In the genomic region with DNA sequence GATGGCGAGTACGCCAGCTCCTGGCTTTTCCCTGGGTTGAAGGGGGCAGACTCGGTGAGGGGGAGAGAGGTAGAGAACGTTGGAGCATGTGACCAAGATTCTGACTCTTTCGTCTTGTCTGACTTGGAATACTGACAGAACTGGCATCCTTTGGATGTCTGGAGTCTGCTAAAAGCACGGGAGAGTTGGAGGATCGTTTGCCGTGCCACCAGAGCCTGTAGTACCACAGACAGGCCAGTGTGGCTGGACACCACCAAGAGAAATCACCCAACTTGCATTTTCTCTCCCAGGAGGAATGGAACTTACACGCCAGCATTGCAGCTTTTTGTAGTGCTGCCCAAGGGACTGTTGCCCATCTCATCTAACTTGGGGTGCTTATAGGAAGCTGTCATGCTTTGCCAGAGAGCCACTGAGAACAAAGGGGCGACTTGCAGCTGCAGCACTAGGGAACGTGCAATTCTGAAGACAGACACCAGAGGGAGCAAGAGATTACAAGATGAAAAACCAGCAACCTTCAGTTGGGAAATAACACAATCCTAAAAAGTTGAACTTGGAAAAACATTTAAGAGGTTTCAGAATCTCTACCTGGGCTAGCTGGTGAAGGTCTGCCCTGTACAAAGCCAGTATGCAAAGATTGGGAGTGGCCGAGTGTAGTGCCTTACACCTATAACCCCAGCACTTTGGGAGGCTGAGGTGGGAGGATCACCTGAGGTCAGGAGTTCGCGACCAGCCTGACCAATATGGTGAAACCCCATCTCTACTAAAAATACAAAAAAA, we compare ENCODE assay signal across 8 cellular contexts. TPM values are rescaled to one million over a fixed set of nuclear protein-coding genes. Genes with fewer than 3 reads are reported as not detected.
DNase-seq lines count a peak whose midpoint lies in the region; ATAC-seq and TF ChIP-seq lines count a peak whose summit lies in the region.

No MANE protein-coding gene starts in this region.

- no peak overlapping the region for H3K27ac Mint-ChIP-seq in osteocyte (ENCODE audit: unreplicated experiment)

- DNase-seq in DMS153 treated with DMSO at 0.1 percent for 48 hours (lab: John Stamatoyannopoulos, UW; ENCODE audit: unreplicated experiment) = peak; percentile 14
- peak; percentile 83 for DNase-seq in KBM-7
- peak; percentile 71 for DNase-seq in RKO (ENCODE audit: low spot score)
- DNase-seq in activated naive CD4-positive, alpha-beta T cell treated with Interleukin-2 at 50 U/mL for 16 hours = peak; percentile 39
- peak in 1 of 2 donors; percentile 57 for DNase-seq in foreskin keratinocyte
- DNase-seq in osteocyte (ENCODE audit: extremely low spot score, unreplicated experiment) = peak; percentile 88

- H3K9me3 Mint-ChIP-seq in osteocyte (ENCODE audit: unreplicated experiment) = peaks cover 9% of the 10 kb centered on the region

- no peaks in the 10 kb centered on the region for H3K27me3 ChIP-seq in foreskin keratinocyte

- TF ChIP-seq CTCF in foreskin keratinocyte (conservative IDR thresholded peaks at IDR 0.05) = peak; percentile 91
- TF ChIP-seq CTCF in osteocyte (IDR thresholded peaks at IDR 0.05) = peak; percentile 92

- peak; percentile 66 for ATAC-seq in foreskin keratinocyte
- ATAC-seq in HG03280 (IDR thresholded peaks at IDR 0.05; ENCODE audit: unreplicated experiment) = no peak
- ATAC-seq in GM19328 (IDR thresholded peaks at IDR 0.05; ENCODE audit: unreplicated experiment) = no peak

- no peak overlapping the region for H3K4me3 Mint-ChIP-seq in osteocyte (ENCODE audit: unreplicated experiment)

- H3K4me1 Mint-ChIP-seq in osteocyte (ENCODE audit: unreplicated experiment) = no peaks in the 10 kb centered on the region

- peaks cover 15% of the 10 kb centered on the region for H3K36me3 Mint-ChIP-seq in osteocyte (ENCODE audit: unreplicated experiment)

- H3K27me3 Mint-ChIP-seq in osteocyte (ENCODE audit: unreplicated experiment) = no peaks in the 10 kb centered on the region

- in situ Hi-C loops in KBM-7 (cut with MboI; ENCODE audit: low pct_unique_long_range_greater_than_20kb, low sequenced_read_pairs) = no loop called here

- H3K4me1 ChIP-seq in foreskin keratinocyte = peaks cover 4% of the 10 kb centered on the region

- no peak overlapping the region for H3K27ac ChIP-seq in foreskin keratinocyte

RNA-seq across cellular contexts. Expression of gene PSMG2, which starts 24.1 kb away (rescaled TPM):
- 89.8 and 91.4 TPM in 2 replicates for total RNA-seq in foreskin keratinocyte
- 73.8 and 84.1 TPM in 2 replicates for polyA plus RNA-seq in foreskin keratinocyte
- 63.4 and 68.1 TPM in 2 replicates for total RNA-seq in osteocyte

RNA-seq across cellular contexts. Expression of gene CEP76, which starts 24.4 kb away (rescaled TPM):
- total RNA-seq in foreskin keratinocyte (7.9 and 9.0 TPM in 2 replicates), osteocyte (6.9 and 7.2 TPM in 2 replicates)
- polyA plus RNA-seq in foreskin keratinocyte = 4.2 and 4.9 TPM in 2 replicates
